ENCODE assay signal across 38 cellular contexts in the genomic region with DNA sequence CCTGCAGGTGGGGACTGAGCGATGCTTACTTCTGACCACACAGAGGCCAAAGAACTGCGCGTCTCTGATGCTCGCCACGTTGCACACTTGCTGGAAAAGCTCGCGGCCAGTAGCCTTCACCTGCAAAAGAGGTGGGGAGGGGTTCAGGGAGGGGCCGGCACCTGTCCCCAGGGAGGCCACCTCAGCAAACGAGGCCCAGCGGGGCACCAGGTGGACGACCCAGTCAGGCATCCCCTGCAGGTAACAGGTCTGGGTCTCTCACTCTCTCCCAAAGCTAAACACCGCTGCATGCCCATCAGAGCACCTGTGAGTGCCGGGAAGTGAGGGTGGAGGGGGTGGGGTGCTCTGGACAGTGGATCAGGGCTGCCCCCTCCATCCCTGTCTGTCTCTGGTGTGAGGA. TPM values are rescaled to one million over a fixed set of nuclear protein-coding genes. Genes with fewer than 3 reads are reported as not detected.
"Had no signal": no experiment of that assay in that cellular context is flagged by ENCODE, and none has a peak within 500 bp of the region (broad histone marks: within the 10 kb centered on the region; RNA-seq: fewer than 3 reads in every experiment).

No MANE protein-coding gene starts in this region.

- H3K9me3 ChIP-seq: adrenal gland, body of pancreas, breast epithelium had no signal

- FAIRE-seq: TTC549 had no signal

- DNase-seq: activated B cell treated with CpG ODN at 0.5 μM for 24 hours; activated CD4-positive, alpha-beta memory T cell treated with anti-CD3 and anti-CD28 coated beads for 36 hours; activated CD4-positive, alpha-beta T cell treated with anti-CD3 and anti-CD28 coated beads for 4 hours; activated CD4-positive, alpha-beta T cell treated with anti-CD3 and anti-CD28 coated beads, Interleukin-2, amount 10 ng/mL, durations not matched to agents 24 days and 14 days; activated CD4-positive, alpha-beta T cell treated with anti-CD3 and anti-CD28 coated beads, Interleukin-2, amount 50 U/mL, for 1 hour; activated CD4-positive, alpha-beta T cell treated with anti-CD3 and anti-CD28 coated beads, Interleukin-2, amount 50 U/mL, for 4 hours; activated CD4-positive, CD25-positive, alpha-beta regulatory T cell treated with anti-CD3 and anti-CD28 coated beads, Interleukin-2, amount 50 U/mL, for 72 hours; activated CD8-positive, alpha-beta memory T cell treated with anti-CD3 and anti-CD28 coated beads, Interleukin-2, amount 50 U/mL, for 4 hours; activated CD8-positive, alpha-beta T cell treated with anti-CD3 and anti-CD28 coated beads for 36 hours; activated effector memory CD4-positive, alpha-beta T cell treated with anti-CD3 and anti-CD28 coated beads, Interleukin-2, amount 50 U/mL, for 16 hours; activated gamma-delta T cell treated with Interleukin-2 at 50 U/mL for 16 hours; activated naive CD4-positive, alpha-beta T cell; activated naive CD4-positive, alpha-beta T cell treated with anti-CD3 and anti-CD28 coated beads for 36 hours; activated naive CD4-positive, alpha-beta T cell treated with anti-CD3 and anti-CD28 coated beads, Interleukin-2, amount 50 U/mL, for 16 hours; activated naive CD8-positive, alpha-beta T cell treated with anti-CD3 and anti-CD28 coated beads for 36 hours; activated T-cell treated with anti-CD3 and anti-CD28 coated beads for 4 hours; activated T-cell treated with anti-CD3 and anti-CD28 coated beads, Interleukin-2, amount 50 U/mL, for 1 hour; activated T-cell treated with anti-CD3 and anti-CD28 coated beads, Interleukin-2, amount 50 U/mL, for 4 hours; activated T-cell treated with anti-CD3 and anti-CD28 coated beads, Interleukin-2, amount 50 U/mL, for 72 hours; adrenal gland; amniotic stem cell; aorta; body of pancreas; brain microvascular endothelial cell; central memory CD4-positive, alpha-beta T cell; T-helper 1 cell; T-helper 2 cell; T-helper 9 cell had no signal

- H3K27ac ChIP-seq: adrenal gland, body of pancreas, brain microvascular endothelial cell, breast epithelium, VCaP had no signal

- ATAC-seq: activated CD8-positive, alpha-beta T cell treated with anti-CD3 and anti-CD28 coated beads for 36 hours; activated naive CD4-positive, alpha-beta T cell treated with anti-CD3 and anti-CD28 coated beads, Interleukin-2, amount 50 U/mL, for 72 hours; activated T-cell treated with anti-CD3 and anti-CD28 coated beads, Interleukin-2, amount 50 U/mL, for 4 hours; activated T-cell treated with anti-CD3 and anti-CD28 coated beads, Interleukin-2, amount 50 U/mL, for 72 hours; activated T-helper 17 cell treated with anti-CD3 and anti-CD28 coated beads, Interleukin-2, amount 50 U/mL, for 72 hours; body of pancreas had no signal

- H3K36me3 ChIP-seq: adrenal gland, brain microvascular endothelial cell, breast epithelium had no signal

- H3K4me1 ChIP-seq: adrenal gland, body of pancreas, breast epithelium had no signal

- H3K27me3 ChIP-seq: adrenal gland, body of pancreas, brain microvascular endothelial cell, breast epithelium had no signal

- H3K4me3 ChIP-seq: adrenal gland, body of pancreas, breast epithelium had no signal

RNA-seq across cellular contexts. Expression of gene FRMD1, which starts 3.8 kb away (rescaled TPM):
- total RNA-seq: activated B cell treated with CpG ODN at 0.5 μM for 24 hours; activated CD4-positive, alpha-beta memory T cell treated with anti-CD3 and anti-CD28 coated beads for 36 hours; activated CD4-positive, alpha-beta T cell treated with anti-CD3 and anti-CD28 coated beads, Interleukin-2, amount 10 ng/mL, durations not matched to agents 24 days and 14 days; activated CD8-positive, alpha-beta memory T cell treated with anti-CD3 and anti-CD28 coated beads for 36 hours; activated CD8-positive, alpha-beta T cell treated with anti-CD3 and anti-CD28 coated beads for 36 hours; activated naive CD4-positive, alpha-beta T cell treated with anti-CD3 and anti-CD28 coated beads for 36 hours; activated naive CD4-positive, alpha-beta T cell treated with anti-CD3 and anti-CD28 coated beads, Interleukin-2, amount 50 U/mL, for 72 hours; activated naive CD8-positive, alpha-beta T cell treated with anti-CD3 and anti-CD28 coated beads for 36 hours; activated T-cell treated with anti-CD3 and anti-CD28 coated beads, Interleukin-2, amount 50 U/mL, for 4 hours; activated T-helper 1 cell treated with anti-CD3 and anti-CD28 coated beads, Interleukin-12 subunit alpha, Interleukin-12 subunit beta, Interleukin-2, Interleukin-4 antibody, amounts not matched to agents 30 ng/mL and 10 ng/mL and 1 ng/mL, durations not matched to agents 14 hours and 24 hours and 36 hours; activated T-helper 17 cell treated with anti-CD3 and anti-CD28 coated beads, Interleukin-2, amount 50 U/mL, for 72 hours; astrocyte; body of pancreas; cardiac septum; cerebellum had no signal
